In genomic region chr16:66483689-66484452, GRCh38 we compare ENCODE assay signal across 8 cellular contexts. TPM values are rescaled to one million over a fixed set of nuclear protein-coding genes. Genes with fewer than 3 reads are reported as not detected.
DNase-seq lines count a peak whose midpoint lies in the region; ATAC-seq lines count a peak whose summit lies in the region.

No MANE protein-coding gene starts in this region.

- H3K9me3 Mint-ChIP-seq in central memory CD8-positive, alpha-beta T cell = no peaks in the 10 kb centered on the region

- DNase-seq in NCI-H1105 treated with DMSO at 0.1 percent for 48 hours (lab: John Stamatoyannopoulos, UW) (peak; percentile 42), NCI-H1105 (lab: John Stamatoyannopoulos, UW) (no peak), NCI-H226 (peak; percentile 59), left lobe of liver (ENCODE audit: low spot score) (peak; percentile 75)
- peak; percentile 66 for DNase-seq in activated CD4-positive, alpha-beta T cell treated with anti-CD3 and anti-CD28 coated beads for 24 hours (ENCODE audit: low read depth in 2 of 2)
- peak; percentile 58 to 59 for DNase-seq in central memory CD8-positive, alpha-beta T cell (ENCODE audit: low spot score in 2 of 2)
- DNase-seq in stimulated activated CD4-positive, alpha-beta T cell treated with anti-CD3 and anti-CD28 coated beads, Interleukin-4, amount 100 ng/mL, for 4 hours = peak; percentile 59 to 75

- H3K4me1 Mint-ChIP-seq in central memory CD8-positive, alpha-beta T cell = peaks cover 15% of the 10 kb centered on the region

- peak overlapping the region; percentile 64 for H3K27ac Mint-ChIP-seq in central memory CD8-positive, alpha-beta T cell (ENCODE audit: low read depth)

- ATAC-seq in HG02884 (IDR thresholded peaks at IDR 0.05; ENCODE audit: unreplicated experiment) = peak; percentile 71
- no peak for ATAC-seq in central memory CD8-positive, alpha-beta T cell (replicated peaks; ENCODE audit: extremely low read depth, poor library complexity, severe bottlenecking)
- peak; percentile 78 for ATAC-seq in left lobe of liver

- H3K4me3 Mint-ChIP-seq in central memory CD8-positive, alpha-beta T cell = no peak overlapping the region

- H3K36me3 Mint-ChIP-seq in central memory CD8-positive, alpha-beta T cell (ENCODE audit: insufficient read depth) = peaks cover 4% of the 10 kb centered on the region

- no peaks in the 10 kb centered on the region for H3K27me3 Mint-ChIP-seq in central memory CD8-positive, alpha-beta T cell

RNA-seq across cellular contexts. Expression of gene BEAN1, which starts 56.8 kb away (rescaled TPM):
- 0.38 TPM for total RNA-seq in left lobe of liver
